9 cellular contexts compared by ENCODE assay signal in genomic region chr14:88613552-88614010, GRCh38. TPM values are rescaled to one million over a fixed set of nuclear protein-coding genes. Genes with fewer than 3 reads are reported as not detected.
A peak's percentile ranks its signal among the peaks of the same experiment; 100 is the strongest.
DNase-seq lines count a peak whose midpoint lies in the region; ATAC-seq and TF ChIP-seq lines count a peak whose summit lies in the region.
"Had no signal": no experiment of that assay in that cellular context is flagged by ENCODE, and none has a peak within 500 bp of the region (broad histone marks: within the 10 kb centered on the region; RNA-seq: fewer than 3 reads in every experiment).

No MANE protein-coding gene starts in this region.

- TF ChIP-seq POLR2A in esophagus squamous epithelium (IDR thresholded peaks at IDR 0.05) = no peak

- no peaks in the 10 kb centered on the region for H3K27me3 ChIP-seq in esophagus squamous epithelium

- 30 to 33% methylated on average over 5 of the region's 5 CpGs for WGBS in esophagus squamous epithelium, 2 donors

- peaks cover 0 to 32% (median 8%) of the 10 kb centered on the region in 3 donors for H3K4me1 ChIP-seq in esophagus squamous epithelium

- H3K4me3 ChIP-seq in astrocyte of the spinal cord (ENCODE audit: low read depth, low read length) (no peak overlapping the region), esophagus squamous epithelium (no peak overlapping the region)

- TF ChIP-seq CTCF in GM13977 (IDR thresholded peaks at IDR 0.05; ENCODE audit: extremely low read depth, insufficient read depth, missing control alignments) = no peak
- TF ChIP-seq CTCF in astrocyte of the spinal cord (IDR thresholded peaks at IDR 0.05; ENCODE audit: low read depth, low read length) = no peak
- no peak for TF ChIP-seq CTCF in esophagus squamous epithelium (IDR thresholded peaks at IDR 0.05)

- in situ Hi-C loops in GM13977 (cut with MboI; ENCODE audit: low pct_unique_long_range_greater_than_20kb, low sequenced_read_pairs, unreplicated experiment) (no loop called here), KBM-7 (cut with MboI; ENCODE audit: low pct_unique_long_range_greater_than_20kb, low sequenced_read_pairs) (no loop called here), astrocyte of the spinal cord (cut with HindIII; ENCODE audit: low sequenced_read_pairs) (no loop called here)

- intact Hi-C loops in esophagus squamous epithelium (cut with DNase I) = no loop called here

- peaks cover 9 to 64% (median 10%) of the 10 kb centered on the region in 3 donors for H3K36me3 ChIP-seq in esophagus squamous epithelium

- ATAC-seq in HG03571 (IDR thresholded peaks at IDR 0.05; ENCODE audit: unreplicated experiment) (no peak), GM18517 (IDR thresholded peaks at IDR 0.05; ENCODE audit: unreplicated experiment) (no peak)

- DNase-seq in GM13977 (ENCODE audit: low spot score) (peak; percentile 16), KBM-7 (peak; percentile 66), astrocyte of the spinal cord (ENCODE audit: low read depth, low spot score) (peak; percentile 85), non-pigmented ciliary epithelial cell (ENCODE audit: low read depth) (peak; percentile 50), Ammon's horn (ENCODE audit: low spot score) (no peak), esophagus squamous epithelium (lab: John Stamatoyannopoulos, UW) (no peak)
- DNase-seq: stimulated activated CD4-positive, alpha-beta T cell treated with anti-CD3 and anti-CD28 coated beads, Interleukin-2, amount 100 ng/mL, for 48 hours had no signal

- peak overlapping the region in 1 of 4 donors; percentile 10 for H3K27ac ChIP-seq in esophagus squamous epithelium

- no peaks in the 10 kb centered on the region for H3K9me3 ChIP-seq in esophagus squamous epithelium

RNA-seq across cellular contexts. Expression of gene ZC3H14, which starts 50.7 kb away (rescaled TPM):
- total RNA-seq in esophagus squamous epithelium = 10 to 100 TPM; 28.3 to 52.3 (median 36.1) TPM

RNA-seq across cellular contexts. Expression of gene PTPN21, which starts 58.8 kb away (rescaled TPM):
- 10 to 100 TPM in 1 of 4 donors, 1 to 10 TPM in 3; 4.7 to 14.5 (median 6.1) TPM for total RNA-seq in esophagus squamous epithelium

Comparison
In these comparisons a context has a peak if more than half of its experiments do, and no peak if none do; other contexts are left out.
1. DNase-seq: peak in GM13977 (single experiment), KBM-7 (single experiment), astrocyte of the spinal cord (single experiment) and non-pigmented ciliary epithelial cell (single experiment); none in Ammon's horn (single experiment) and esophagus squamous epithelium (single experiment).